In the genomic region with DNA sequence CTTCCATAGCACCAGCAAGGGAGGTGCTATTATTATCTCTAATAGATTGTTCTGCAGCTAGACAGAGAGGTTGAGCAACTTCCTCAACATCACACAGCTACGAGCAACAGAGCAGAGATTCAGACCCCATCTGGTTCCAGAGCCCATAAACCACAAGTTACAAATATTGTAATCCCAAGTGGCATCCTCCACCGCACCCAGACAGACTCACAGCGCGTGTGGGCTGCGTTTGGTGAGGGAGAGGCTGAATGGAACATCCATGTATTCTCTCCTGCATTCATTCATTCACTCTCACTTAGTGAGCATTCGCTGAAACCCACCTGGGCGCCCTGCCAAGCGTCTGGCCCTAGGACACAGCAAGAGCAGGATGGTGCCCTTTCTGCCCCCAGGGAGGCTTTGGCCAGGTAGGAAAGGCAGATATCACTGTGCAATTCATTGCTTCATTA, we compare ENCODE assay signal across 2 cellular contexts.
A peak's percentile ranks its signal among the peaks of the same experiment; 100 is the strongest.
TF ChIP-seq lines count a peak whose summit lies in the region.

No MANE protein-coding gene starts in this region.

TF ChIP-seq in A549, 52 proteins besides CTCF, POLR2A, EP300 and RAD21:
- TF ChIP-seq FOSB (CRISPR knock-in tag; IDR thresholded peaks at IDR 0.05): peak; percentile 82
- TF ChIP-seq HOXA7 (CRISPR knock-in tag; IDR thresholded peaks at IDR 0.05): peak; percentile 51; the same call in 1 of the 2 replicates
- peak; percentile 82 for TF ChIP-seq HOXB13 (CRISPR knock-in tag; IDR thresholded peaks at IDR 0.05; ENCODE audit: low read depth)
- peak; percentile 88 for TF ChIP-seq ZFP36 (IDR thresholded peaks at IDR 0.05; ENCODE audit: borderline replicate concordance, partially characterized antibody)
- TF ChIP-seq FOSL2 (IDR thresholded peaks at IDR 0.05): no peak
- no peak for TF ChIP-seq FOSL2 (CRISPR knock-in tag; IDR thresholded peaks at IDR 0.05)
- 0 out of 2 replicates have a peak, but pooled peaks have one; percentile 12 for TF ChIP-seq HEYL (CRISPR knock-in tag; IDR thresholded peaks at IDR 0.05)
- TF ChIP-seq NPAS2 (CRISPR knock-in tag; IDR thresholded peaks at IDR 0.05; ENCODE audit: borderline replicate concordance): no peak
- peak; percentile 31; the same call in 1 of the 2 replicates for TF ChIP-seq ZNF302 (CRISPR knock-in tag; IDR thresholded peaks at IDR 0.05)
- peak; percentile 67; the same call in 1 of the 2 replicates for TF ChIP-seq EHF (CRISPR knock-in tag; IDR thresholded peaks at IDR 0.05)

TF ChIP-seq in HepG2, 621 proteins besides CTCF, POLR2A, EP300 and RAD21:
- TF ChIP-seq ZFP37 (CRISPR knock-in tag; IDR thresholded peaks at IDR 0.05; ENCODE audit: borderline replicate concordance) (no peak), ZNF768 (CRISPR knock-in tag; IDR thresholded peaks at IDR 0.05) (peak; percentile 95), MED8 (CRISPR knock-in tag; IDR thresholded peaks at IDR 0.05; ENCODE audit: insufficient replicate concordance) (no peak), RCOR2 (CRISPR knock-in tag; IDR thresholded peaks at IDR 0.05) (0 out of 2 replicates have a peak, but pooled peaks have one; percentile 22), ZKSCAN8 (CRISPR knock-in tag; IDR thresholded peaks at IDR 0.05; ENCODE audit: borderline replicate concordance) (no peak), KAT7 (CRISPR knock-in tag; IDR thresholded peaks at IDR 0.05; ENCODE audit: borderline replicate concordance) (no peak), ZNF350 (CRISPR knock-in tag; IDR thresholded peaks at IDR 0.05; ENCODE audit: borderline replicate concordance, low read depth) (0 out of 2 replicates have a peak, but pooled peaks have one; percentile 2), SAP130 (CRISPR knock-in tag; IDR thresholded peaks at IDR 0.05; ENCODE audit: low read depth) (no peak), CHD4 (IDR thresholded peaks at IDR 0.05; ENCODE audit: borderline replicate concordance, low read length) (no peak), ETV5 (CRISPR knock-in tag; IDR thresholded peaks at IDR 0.05; ENCODE audit: borderline replicate concordance) (no peak), MTA3 (CRISPR knock-in tag; IDR thresholded peaks at IDR 0.05) (no peak), ZNF747 (CRISPR knock-in tag; IDR thresholded peaks at IDR 0.05; ENCODE audit: borderline replicate concordance) (no peak), ZNF619 (CRISPR knock-in tag; IDR thresholded peaks at IDR 0.05) (no peak)
- TF ChIP-seq, protein P1, sequence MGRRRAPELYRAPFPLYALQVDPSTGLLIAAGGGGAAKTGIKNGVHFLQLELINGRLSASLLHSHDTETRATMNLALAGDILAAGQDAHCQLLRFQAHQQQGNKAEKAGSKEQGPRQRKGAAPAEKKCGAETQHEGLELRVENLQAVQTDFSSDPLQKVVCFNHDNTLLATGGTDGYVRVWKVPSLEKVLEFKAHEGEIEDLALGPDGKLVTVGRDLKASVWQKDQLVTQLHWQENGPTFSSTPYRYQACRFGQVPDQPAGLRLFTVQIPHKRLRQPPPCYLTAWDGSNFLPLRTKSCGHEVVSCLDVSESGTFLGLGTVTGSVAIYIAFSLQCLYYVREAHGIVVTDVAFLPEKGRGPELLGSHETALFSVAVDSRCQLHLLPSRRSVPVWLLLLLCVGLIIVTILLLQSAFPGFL (CRISPR knock-in tag; IDR thresholded peaks at IDR 0.05): no peak
- TF ChIP-seq, protein P2, sequence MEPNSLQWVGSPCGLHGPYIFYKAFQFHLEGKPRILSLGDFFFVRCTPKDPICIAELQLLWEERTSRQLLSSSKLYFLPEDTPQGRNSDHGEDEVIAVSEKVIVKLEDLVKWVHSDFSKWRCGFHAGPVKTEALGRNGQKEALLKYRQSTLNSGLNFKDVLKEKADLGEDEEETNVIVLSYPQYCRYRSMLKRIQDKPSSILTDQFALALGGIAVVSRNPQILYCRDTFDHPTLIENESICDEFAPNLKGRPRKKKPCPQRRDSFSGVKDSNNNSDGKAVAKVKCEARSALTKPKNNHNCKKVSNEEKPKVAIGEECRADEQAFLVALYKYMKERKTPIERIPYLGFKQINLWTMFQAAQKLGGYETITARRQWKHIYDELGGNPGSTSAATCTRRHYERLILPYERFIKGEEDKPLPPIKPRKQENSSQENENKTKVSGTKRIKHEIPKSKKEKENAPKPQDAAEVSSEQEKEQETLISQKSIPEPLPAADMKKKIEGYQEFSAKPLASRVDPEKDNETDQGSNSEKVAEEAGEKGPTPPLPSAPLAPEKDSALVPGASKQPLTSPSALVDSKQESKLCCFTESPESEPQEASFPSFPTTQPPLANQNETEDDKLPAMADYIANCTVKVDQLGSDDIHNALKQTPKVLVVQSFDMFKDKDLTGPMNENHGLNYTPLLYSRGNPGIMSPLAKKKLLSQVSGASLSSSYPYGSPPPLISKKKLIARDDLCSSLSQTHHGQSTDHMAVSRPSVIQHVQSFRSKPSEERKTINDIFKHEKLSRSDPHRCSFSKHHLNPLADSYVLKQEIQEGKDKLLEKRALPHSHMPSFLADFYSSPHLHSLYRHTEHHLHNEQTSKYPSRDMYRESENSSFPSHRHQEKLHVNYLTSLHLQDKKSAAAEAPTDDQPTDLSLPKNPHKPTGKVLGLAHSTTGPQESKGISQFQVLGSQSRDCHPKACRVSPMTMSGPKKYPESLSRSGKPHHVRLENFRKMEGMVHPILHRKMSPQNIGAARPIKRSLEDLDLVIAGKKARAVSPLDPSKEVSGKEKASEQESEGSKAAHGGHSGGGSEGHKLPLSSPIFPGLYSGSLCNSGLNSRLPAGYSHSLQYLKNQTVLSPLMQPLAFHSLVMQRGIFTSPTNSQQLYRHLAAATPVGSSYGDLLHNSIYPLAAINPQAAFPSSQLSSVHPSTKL (CRISPR knock-in tag; IDR thresholded peaks at IDR 0.05): no peak
- TF ChIP-seq, protein P3, sequence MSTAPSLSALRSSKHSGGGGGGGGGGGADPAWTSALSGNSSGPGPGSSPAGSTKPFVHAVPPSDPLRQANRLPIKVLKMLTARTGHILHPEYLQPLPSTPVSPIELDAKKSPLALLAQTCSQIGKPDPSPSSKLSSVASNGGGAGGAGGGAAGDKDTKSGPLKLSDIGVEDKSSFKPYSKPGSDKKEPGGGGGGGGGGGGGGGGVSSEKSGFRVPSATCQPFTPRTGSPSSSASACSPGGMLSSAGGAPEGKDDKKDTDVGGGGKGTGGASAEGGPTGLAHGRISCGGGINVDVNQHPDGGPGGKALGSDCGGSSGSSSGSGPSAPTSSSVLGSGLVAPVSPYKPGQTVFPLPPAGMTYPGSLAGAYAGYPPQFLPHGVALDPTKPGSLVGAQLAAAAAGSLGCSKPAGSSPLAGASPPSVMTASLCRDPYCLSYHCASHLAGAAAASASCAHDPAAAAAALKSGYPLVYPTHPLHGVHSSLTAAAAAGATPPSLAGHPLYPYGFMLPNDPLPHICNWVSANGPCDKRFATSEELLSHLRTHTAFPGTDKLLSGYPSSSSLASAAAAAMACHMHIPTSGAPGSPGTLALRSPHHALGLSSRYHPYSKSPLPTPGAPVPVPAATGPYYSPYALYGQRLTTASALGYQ (CRISPR knock-in tag; IDR thresholded peaks at IDR 0.05): no peak
- TF ChIP-seq, protein P4, sequence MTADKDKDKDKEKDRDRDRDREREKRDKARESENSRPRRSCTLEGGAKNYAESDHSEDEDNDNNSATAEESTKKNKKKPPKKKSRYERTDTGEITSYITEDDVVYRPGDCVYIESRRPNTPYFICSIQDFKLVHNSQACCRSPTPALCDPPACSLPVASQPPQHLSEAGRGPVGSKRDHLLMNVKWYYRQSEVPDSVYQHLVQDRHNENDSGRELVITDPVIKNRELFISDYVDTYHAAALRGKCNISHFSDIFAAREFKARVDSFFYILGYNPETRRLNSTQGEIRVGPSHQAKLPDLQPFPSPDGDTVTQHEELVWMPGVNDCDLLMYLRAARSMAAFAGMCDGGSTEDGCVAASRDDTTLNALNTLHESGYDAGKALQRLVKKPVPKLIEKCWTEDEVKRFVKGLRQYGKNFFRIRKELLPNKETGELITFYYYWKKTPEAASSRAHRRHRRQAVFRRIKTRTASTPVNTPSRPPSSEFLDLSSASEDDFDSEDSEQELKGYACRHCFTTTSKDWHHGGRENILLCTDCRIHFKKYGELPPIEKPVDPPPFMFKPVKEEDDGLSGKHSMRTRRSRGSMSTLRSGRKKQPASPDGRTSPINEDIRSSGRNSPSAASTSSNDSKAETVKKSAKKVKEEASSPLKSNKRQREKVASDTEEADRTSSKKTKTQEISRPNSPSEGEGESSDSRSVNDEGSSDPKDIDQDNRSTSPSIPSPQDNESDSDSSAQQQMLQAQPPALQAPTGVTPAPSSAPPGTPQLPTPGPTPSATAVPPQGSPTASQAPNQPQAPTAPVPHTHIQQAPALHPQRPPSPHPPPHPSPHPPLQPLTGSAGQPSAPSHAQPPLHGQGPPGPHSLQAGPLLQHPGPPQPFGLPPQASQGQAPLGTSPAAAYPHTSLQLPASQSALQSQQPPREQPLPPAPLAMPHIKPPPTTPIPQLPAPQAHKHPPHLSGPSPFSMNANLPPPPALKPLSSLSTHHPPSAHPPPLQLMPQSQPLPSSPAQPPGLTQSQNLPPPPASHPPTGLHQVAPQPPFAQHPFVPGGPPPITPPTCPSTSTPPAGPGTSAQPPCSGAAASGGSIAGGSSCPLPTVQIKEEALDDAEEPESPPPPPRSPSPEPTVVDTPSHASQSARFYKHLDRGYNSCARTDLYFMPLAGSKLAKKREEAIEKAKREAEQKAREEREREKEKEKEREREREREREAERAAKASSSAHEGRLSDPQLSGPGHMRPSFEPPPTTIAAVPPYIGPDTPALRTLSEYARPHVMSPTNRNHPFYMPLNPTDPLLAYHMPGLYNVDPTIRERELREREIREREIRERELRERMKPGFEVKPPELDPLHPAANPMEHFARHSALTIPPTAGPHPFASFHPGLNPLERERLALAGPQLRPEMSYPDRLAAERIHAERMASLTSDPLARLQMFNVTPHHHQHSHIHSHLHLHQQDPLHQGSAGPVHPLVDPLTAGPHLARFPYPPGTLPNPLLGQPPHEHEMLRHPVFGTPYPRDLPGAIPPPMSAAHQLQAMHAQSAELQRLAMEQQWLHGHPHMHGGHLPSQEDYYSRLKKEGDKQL (CRISPR knock-in tag; IDR thresholded peaks at IDR 0.05; ENCODE audit: low read depth): no peak
